Comparison of ENCODE assay signal across 15 cellular contexts in the genomic region with DNA sequence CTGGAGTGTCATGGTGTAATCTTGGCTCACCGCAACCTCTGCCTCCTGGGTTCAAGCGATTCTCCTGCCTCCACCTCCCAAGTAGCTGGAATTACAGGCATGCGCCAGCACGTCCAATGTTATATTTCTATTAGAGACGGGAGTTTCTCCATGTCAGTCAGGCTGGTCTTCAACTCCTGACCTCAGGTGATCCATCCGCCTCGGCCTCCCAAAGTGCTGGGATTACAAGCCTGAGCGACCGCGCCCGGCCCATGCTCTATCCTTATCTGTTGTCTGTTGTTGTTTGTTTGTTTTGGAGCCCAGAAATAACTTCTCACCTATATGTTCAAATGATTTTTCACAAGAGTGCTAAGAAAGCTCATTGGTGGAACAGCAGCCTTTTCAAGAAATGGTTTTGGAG. TPM values are rescaled to one million over a fixed set of nuclear protein-coding genes. Genes with fewer than 3 reads are reported as not detected.
"Had no signal": no experiment of that assay in that cellular context is flagged by ENCODE, and none has a peak within 500 bp of the region (broad histone marks: within the 10 kb centered on the region; RNA-seq: fewer than 3 reads in every experiment).

No MANE protein-coding gene starts in this region.

RNA-seq across cellular contexts. Expression of gene KRTAP5-11, which starts 40.6 kb away (rescaled TPM):
- total RNA-seq: activated B cell treated with CpG ODN at 0.5 μM for 24 hours; activated CD4-positive, alpha-beta memory T cell treated with anti-CD3 and anti-CD28 coated beads for 36 hours; activated CD4-positive, alpha-beta memory T cell treated with anti-CD3 and anti-CD28 coated beads, Interleukin-2, amount 10 ng/mL, durations not matched to agents 7 days and 5 days; activated CD4-positive, alpha-beta T cell treated with anti-CD3 and anti-CD28 coated beads for 36 hours; activated CD4-positive, alpha-beta T cell treated with anti-CD3 and anti-CD28 coated beads, Interleukin-2, amount 10 ng/mL, durations not matched to agents 24 days and 14 days; activated CD4-positive, alpha-beta T cell treated with anti-CD3 and anti-CD28 coated beads, Interleukin-2, amount 10 ng/mL, durations not matched to agents 7 days and 5 days; activated CD8-positive, alpha-beta memory T cell treated with anti-CD3 and anti-CD28 coated beads for 36 hours; activated CD8-positive, alpha-beta memory T cell treated with anti-CD3 and anti-CD28 coated beads, Interleukin-2, amount 10 ng/mL, durations not matched to agents 7 days and 5 days; activated CD8-positive, alpha-beta T cell treated with anti-CD3 and anti-CD28 coated beads for 36 hours; activated CD8-positive, alpha-beta T cell treated with anti-CD3 and anti-CD28 coated beads, Interleukin-2, amount 10 ng/mL, durations not matched to agents 7 days and 5 days; T-cell; T-helper 1 cell treated with Interleukin-12 subunit alpha and Interleukin-12 subunit beta and Interleukin-4 antibody, amounts not matched to agents 30 ng/mL and 1 ng/mL, for 36 hours; T-helper 17 cell; T-helper 2 cell treated with Interferon-gamma antibody and Interleukin-4, amounts not matched to agents 100 ng/mL and 5 ng/mL, for 36 hours; WTC11 had no signal

RNA-seq across cellular contexts. Expression of gene KRTAP5-10, which starts 57.9 kb away (rescaled TPM):
- total RNA-seq: activated CD4-positive, alpha-beta memory T cell treated with anti-CD3 and anti-CD28 coated beads for 36 hours; activated CD4-positive, alpha-beta T cell treated with anti-CD3 and anti-CD28 coated beads for 36 hours; activated CD4-positive, alpha-beta T cell treated with anti-CD3 and anti-CD28 coated beads, Interleukin-2, amount 10 ng/mL, durations not matched to agents 24 days and 14 days; activated CD4-positive, alpha-beta T cell treated with anti-CD3 and anti-CD28 coated beads, Interleukin-2, amount 10 ng/mL, durations not matched to agents 7 days and 5 days; activated CD8-positive, alpha-beta memory T cell treated with anti-CD3 and anti-CD28 coated beads for 36 hours; activated CD8-positive, alpha-beta memory T cell treated with anti-CD3 and anti-CD28 coated beads, Interleukin-2, amount 10 ng/mL, durations not matched to agents 7 days and 5 days; activated CD8-positive, alpha-beta T cell treated with anti-CD3 and anti-CD28 coated beads for 36 hours; activated CD8-positive, alpha-beta T cell treated with anti-CD3 and anti-CD28 coated beads, Interleukin-2, amount 10 ng/mL, durations not matched to agents 7 days and 5 days; T-cell; T-helper 1 cell treated with Interleukin-12 subunit alpha and Interleukin-12 subunit beta and Interleukin-4 antibody, amounts not matched to agents 30 ng/mL and 1 ng/mL, for 36 hours; T-helper 17 cell; T-helper 2 cell treated with Interferon-gamma antibody and Interleukin-4, amounts not matched to agents 100 ng/mL and 5 ng/mL, for 36 hours; WTC11 had no signal
